ENCODE assay signal across 1 cellular context in the genomic region with DNA sequence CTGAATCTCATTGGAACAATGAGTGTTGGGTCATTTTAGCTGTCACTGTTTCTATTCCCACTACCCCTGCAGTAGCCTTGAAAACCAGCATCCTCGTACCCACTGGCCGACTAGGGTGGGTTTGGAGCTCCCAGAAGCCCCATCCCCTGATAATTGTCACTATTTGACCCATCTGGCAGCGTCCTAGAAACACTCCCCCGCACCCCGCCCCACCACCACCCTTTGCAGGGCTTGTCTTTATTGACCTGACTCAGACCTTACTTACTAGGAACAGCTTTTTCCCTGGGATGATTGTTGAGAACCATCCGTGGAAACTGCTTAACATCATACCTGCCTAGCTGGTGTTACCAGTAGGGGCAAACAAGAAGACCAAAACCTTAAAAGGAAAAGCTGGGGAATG.
TF ChIP-seq lines count a peak whose summit lies in the region.

No MANE protein-coding gene starts in this region.

TF ChIP-seq in SK-N-SH treated with all-trans-retinoic acid at 6 μM for 48 hours, 23 proteins besides CTCF, POLR2A, EP300 and RAD21 (continued from another document):
- TF ChIP-seq, protein P1, sequence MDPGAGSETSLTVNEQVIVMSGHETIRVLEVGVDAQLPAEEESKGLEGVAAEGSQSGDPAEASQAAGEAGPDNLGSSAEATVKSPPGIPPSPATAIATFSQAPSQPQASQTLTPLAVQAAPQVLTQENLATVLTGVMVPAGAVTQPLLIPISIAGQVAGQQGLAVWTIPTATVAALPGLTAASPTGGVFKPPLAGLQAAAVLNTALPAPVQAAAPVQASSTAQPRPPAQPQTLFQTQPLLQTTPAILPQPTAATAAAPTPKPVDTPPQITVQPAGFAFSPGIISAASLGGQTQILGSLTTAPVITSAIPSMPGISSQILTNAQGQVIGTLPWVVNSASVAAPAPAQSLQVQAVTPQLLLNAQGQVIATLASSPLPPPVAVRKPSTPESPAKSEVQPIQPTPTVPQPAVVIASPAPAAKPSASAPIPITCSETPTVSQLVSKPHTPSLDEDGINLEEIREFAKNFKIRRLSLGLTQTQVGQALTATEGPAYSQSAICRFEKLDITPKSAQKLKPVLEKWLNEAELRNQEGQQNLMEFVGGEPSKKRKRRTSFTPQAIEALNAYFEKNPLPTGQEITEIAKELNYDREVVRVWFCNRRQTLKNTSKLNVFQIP (CRISPR knock-in tag; IDR thresholded peaks at IDR 0.05; ENCODE audit: borderline replicate concordance, low read depth): no peak
